In the genomic region with DNA sequence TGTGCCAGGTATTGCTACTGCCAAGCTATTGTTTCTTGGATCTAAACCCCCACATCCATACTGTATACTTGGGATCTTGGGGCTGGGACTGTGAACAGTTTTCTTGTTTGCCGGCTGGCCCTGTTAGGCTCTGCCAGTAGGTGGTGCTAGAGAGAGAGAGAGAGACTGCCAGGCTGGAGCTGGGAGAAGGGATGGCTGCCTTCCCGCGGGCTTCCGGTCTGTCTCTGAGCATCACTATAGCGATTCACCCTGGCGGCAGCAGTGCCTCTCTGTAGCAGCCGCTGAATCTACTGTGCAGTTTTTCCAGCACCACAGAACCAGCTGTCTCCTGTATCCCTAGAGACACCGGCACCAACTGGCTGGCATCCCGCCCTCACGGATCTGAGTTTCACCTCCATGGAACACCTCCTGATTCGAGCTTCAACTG, we compare ENCODE assay signal across 8 cellular contexts.
DNase-seq lines count a peak whose midpoint lies in the region; ATAC-seq and TF ChIP-seq lines count a peak whose summit lies in the region.

No MANE protein-coding gene starts in this region.

- H2AFZ ChIP-seq in HCT116 (ENCODE audit: low read depth, low read length, poor library complexity, severe bottlenecking), result peak overlapping the region; percentile 32

- no peak overlapping the region for H3K4me3 Mint-ChIP-seq in stimulated activated memory B cell treated with anti-CD40 and anti-IgM and Interleukin-4, amounts not matched to agents 10 μg/mL and 1 μg/mL and 100 μg/mL, for 72 hours

- H4K20me1 ChIP-seq in HCT116 (ENCODE audit: insufficient read depth), result no peaks in the 10 kb centered on the region

- intact Hi-C loops in HCT116 (cut with micrococcal nuclease) (loop anchor here (1.0 kb wide), 2 partner anchors 89 to 179 kb away; no protein-coding TSS in a partner anchor), colonic mucosa (cut with DNase I) (no loop called here)

- RAD21 ChIA-PET in HCT116 (lab: Charles Lee; ENCODE audit: low non-redundant PET in 1 of 2, low total read pairs in 2 of 2, uncharacterized antibody in 2 of 2, unreplicated experiment in 2 of 2), result interaction anchor here in 1 of 2 experiments (1.2 kb wide), 1 partner anchor 90 kb away, joined by 3 read pairs; no protein-coding TSS in a partner anchor

- peaks cover 26% of the 10 kb centered on the region for H3K27me3 Mint-ChIP-seq in stimulated activated memory B cell treated with anti-CD40 and anti-IgM and Interleukin-4, amounts not matched to agents 10 μg/mL and 1 μg/mL and 100 μg/mL, for 72 hours

- H3K27me3 ChIP-seq in HCT116 (ENCODE audit: insufficient read depth, low read length) (peaks cover 16% of the 10 kb centered on the region), colonic mucosa (no peaks in the 10 kb centered on the region)

- ATAC-seq in HCT116 (peak; percentile 97), GM18520 (IDR thresholded peaks at IDR 0.05; ENCODE audit: unreplicated experiment) (no peak)
- ATAC-seq in stimulated activated memory B cell treated with anti-CD40 and anti-IgM and Interleukin-4, amounts not matched to agents 10 μg/mL and 1 μg/mL and 100 μg/mL, for 72 hours, result peak; percentile 51

- TF ChIP-seq RAD21 in HCT116 (IDR thresholded peaks at IDR 0.05; ENCODE audit: low read depth), result peak; percentile 72

- H3K36me3 ChIP-seq in HCT116 (ENCODE audit: control insufficient read depth in 1 of 2, insufficient read depth in 2 of 2, low read length in 2 of 2) (no peaks in the 10 kb centered on the region), colonic mucosa (no peaks in the 10 kb centered on the region)

- H3K4me1 Mint-ChIP-seq in stimulated activated memory B cell treated with anti-CD40 and anti-IgM and Interleukin-4, amounts not matched to agents 10 μg/mL and 1 μg/mL and 100 μg/mL, for 72 hours, result no peaks in the 10 kb centered on the region

- no TSS peak for BruUV-seq in HCT116 (replicated peaks; lab: Mats Ljungman, UMichigan)

- H3K9me3 ChIP-seq in HCT116 (ENCODE audit: control insufficient read depth in 1 of 2, insufficient read depth in 1 of 2, low read depth in 1 of 2, low read length in 2 of 2), result no peaks in the 10 kb centered on the region
- H3K9me3 ChIP-seq in colonic mucosa, result no peaks in the 10 kb centered on the region

- no peak overlapping the region for H3K4me3 ChIP-seq in HCT116 (replicated peaks in 1 of 2; ENCODE audit: low read depth in 1 of 2, low read length in 2 of 2)
- H3K4me3 ChIP-seq in colonic mucosa, result no peak overlapping the region

- no peaks in the 10 kb centered on the region for H3K9me3 Mint-ChIP-seq in stimulated activated memory B cell treated with anti-CD40 and anti-IgM and Interleukin-4, amounts not matched to agents 10 μg/mL and 1 μg/mL and 100 μg/mL, for 72 hours

- H3K4me1 ChIP-seq in HCT116 (ENCODE audit: control insufficient read depth in 1 of 2, insufficient read depth in 2 of 2, low read length in 2 of 2) (peaks cover 0 to 4% of the 10 kb centered on the region in 2 experiments; a peak in 1 of 4 replicates), colonic mucosa (no peaks in the 10 kb centered on the region)

- peak overlapping the region; percentile 36 for H3K4me2 ChIP-seq in HCT116 (ENCODE audit: low read length)

- POLR2A ChIA-PET in HCT116 (lab: Charles Lee), result interaction anchor here (0.6 to 0.7 kb wide), 2 partner anchors 26 to 204 kb away, joined by 3 read pairs; no protein-coding TSS in a partner anchor

- no peaks in the 10 kb centered on the region for H3K9me2 ChIP-seq in HCT116 (ENCODE audit: insufficient read depth)

- no peak overlapping the region for H3K27ac Mint-ChIP-seq in stimulated activated memory B cell treated with anti-CD40 and anti-IgM and Interleukin-4, amounts not matched to agents 10 μg/mL and 1 μg/mL and 100 μg/mL, for 72 hours

- CTCF ChIA-PET in HCT116 (lab: Charles Lee), result interaction anchor here (0.6 to 2.6 kb wide), 23 partner anchors 10 to 181 kb away, joined by 3 to 32 read pairs (median 5); no protein-coding TSS in a partner anchor

- no peak for TF ChIP-seq POLR2A in HCT116 (IDR thresholded peaks at IDR 0.05; ENCODE audit: borderline replicate concordance, extremely low read depth, insufficient read depth, insufficient read length)

- no peaks in the 10 kb centered on the region for H3K79me2 ChIP-seq in HCT116 (ENCODE audit: insufficient read depth, low read length)

- H3K9ac ChIP-seq in HCT116 (ENCODE audit: low read length) (no peak overlapping the region), colonic mucosa (ENCODE audit: low read depth in 2 of 2, low read length in 2 of 2) (no peak overlapping the region)

- H3K27ac ChIP-seq in HCT116 (ENCODE audit: low read depth, low read length) (no peak overlapping the region), colonic mucosa (no peak overlapping the region)

- TF ChIP-seq CTCF in HCT116 (IDR thresholded peaks at IDR 0.05 in 2 of 3, conservative IDR thresholded peaks at IDR 0.05 in 1 of 3; ENCODE audit: borderline replicate concordance in 1 of 3, insufficient read depth in 1 of 3, low read depth in 2 of 3, low read length in 2 of 3) (peak; percentile 63 to 100 (median 100); a peak in 5 of 6 replicates), colonic mucosa (IDR thresholded peaks at IDR 0.05) (peak; percentile 71)

- DNase-seq in GM03348 (ENCODE audit: low spot score) (peak; percentile 73), HCT116 (ENCODE audit: low read depth, low spot score) (peak; percentile 78), NCI-H1930 (lab: John Stamatoyannopoulos, UW) (peak; percentile 31 to 64), colonic mucosa (peak; percentile 50), lung microvascular endothelial cell (ENCODE audit: low read depth in 2 of 2) (peak; percentile 57 to 87)
- DNase-seq in activated CD4-positive, CD25-positive, alpha-beta regulatory T cell treated with anti-CD3 and anti-CD28 coated beads, Interleukin-2, amount 50 U/mL, for 16 hours (ENCODE audit: low read depth, low spot score), result peak; percentile 16

- no peaks in the 10 kb centered on the region for H3K36me3 Mint-ChIP-seq in stimulated activated memory B cell treated with anti-CD40 and anti-IgM and Interleukin-4, amounts not matched to agents 10 μg/mL and 1 μg/mL and 100 μg/mL, for 72 hours

TF ChIP-seq in HCT116, 20 proteins besides CTCF, POLR2A, EP300 and RAD21:
- no peak for TF ChIP-seq JUND (IDR thresholded peaks at IDR 0.05)
- peak; percentile 76; the same call in 1 of the 2 replicates for TF ChIP-seq CBX3 (IDR thresholded peaks at IDR 0.05; ENCODE audit: low read depth)
- TF ChIP-seq TCF7L2 (IDR thresholded peaks at IDR 0.05; ENCODE audit: borderline replicate concordance, extremely low read depth, insufficient read depth, insufficient read length), result peak; percentile 31
- no peak for TF ChIP-seq SP1 (IDR thresholded peaks at IDR 0.05; ENCODE audit: low read depth)
- no peak for TF ChIP-seq REST (IDR thresholded peaks at IDR 0.05; ENCODE audit: low read depth)
- TF ChIP-seq YY1 (IDR thresholded peaks at IDR 0.05; ENCODE audit: extremely low read depth, insufficient replicate concordance, low read depth, low read length), result peak; percentile 54
- no peak for TF ChIP-seq EGR1 (IDR thresholded peaks at IDR 0.05; ENCODE audit: low read depth)

Comparison
In these comparisons a context has a peak if more than half of its experiments do, and no peak if none do; other contexts are left out.
1. DNase-seq: peak in every context shown above with its lines; median percentile 78 in HCT116; 73 in GM03348; 72 in lung microvascular endothelial cell; 50 in colonic mucosa; 48 in NCI-H1930; 16 in activated CD4-positive, CD25-positive, alpha-beta regulatory T cell treated with anti-CD3 and anti-CD28 coated beads, Interleukin-2, amount 50 U/mL, for 16 hours.